9 cellular contexts compared by ENCODE assay signal in genomic region chr4:62644372-62644771, GRCh38.
DNase-seq lines count a peak whose midpoint lies in the region; ATAC-seq and TF ChIP-seq lines count a peak whose summit lies in the region.
"Had no signal": no experiment of that assay in that cellular context is flagged by ENCODE, and none has a peak within 500 bp of the region (broad histone marks: within the 10 kb centered on the region; RNA-seq: fewer than 3 reads in every experiment).

No MANE protein-coding gene starts in this region.

- H3K27ac ChIP-seq in 22Rv1 (no peak overlapping the region), OCI-LY3 (ENCODE audit: low read length) (no peak overlapping the region), foreskin keratinocyte (no peak overlapping the region), sigmoid colon (no peak overlapping the region)

- TF ChIP-seq CTCF in 22Rv1 (IDR thresholded peaks at IDR 0.05) (peak; percentile 65), OCI-LY3 (IDR thresholded peaks at IDR 0.05; ENCODE audit: low read depth, low read length) (peak; percentile 69), foreskin keratinocyte (conservative IDR thresholded peaks at IDR 0.05) (peak; percentile 65), sigmoid colon (IDR thresholded peaks at IDR 0.05) (no peak)

- H3K4me3 ChIP-seq in OCI-LY3 (ENCODE audit: low read length) (no peak overlapping the region), sigmoid colon (no peak overlapping the region)

- no peak overlapping the region for H3K9ac ChIP-seq in OCI-LY3 (ENCODE audit: low read length)

- H4K20me1 ChIP-seq in OCI-LY3 (ENCODE audit: insufficient read depth, low read length): no peaks in the 10 kb centered on the region

- H3K9me3 ChIP-seq in OCI-LY3 (ENCODE audit: insufficient read depth, low read length) (no peaks in the 10 kb centered on the region), sigmoid colon (no peaks in the 10 kb centered on the region)

- no peaks in the 10 kb centered on the region for H3K36me3 ChIP-seq in OCI-LY3 (replicated peaks; ENCODE audit: low read depth, low read length)
- H3K36me3 ChIP-seq in sigmoid colon: no peaks in the 10 kb centered on the region

- peak overlapping the region; percentile 51; the same call in 1 of the 2 replicates for H2AFZ ChIP-seq in OCI-LY3 (ENCODE audit: low read depth, low read length)

- H3K27me3 ChIP-seq in OCI-LY3 (ENCODE audit: low read depth, low read length) (no peaks in the 10 kb centered on the region), foreskin keratinocyte (no peaks in the 10 kb centered on the region), sigmoid colon (no peaks in the 10 kb centered on the region)

- H3K4me2 ChIP-seq in OCI-LY3 (ENCODE audit: low read length): peak overlapping the region; percentile 47

- DNase-seq in HS-5 (ENCODE audit: low read depth) (peak; percentile 14), foreskin keratinocyte (peak; percentile 11 to 44), sigmoid colon (no peak)
- DNase-seq: posterior cingulate gyrus had no signal

- H3K4me1 ChIP-seq in OCI-LY3 (ENCODE audit: low read length): peaks cover 4% of the 10 kb centered on the region
- H3K4me1 ChIP-seq in foreskin keratinocyte: no peaks in the 10 kb centered on the region
- peaks cover 0 to 6% (median 0%) of the 10 kb centered on the region in 4 donors for H3K4me1 ChIP-seq in sigmoid colon

- ATAC-seq in foreskin keratinocyte (peak; percentile 53), GM19455 (IDR thresholded peaks at IDR 0.05; ENCODE audit: unreplicated experiment) (no peak), GM18520 (IDR thresholded peaks at IDR 0.05; ENCODE audit: unreplicated experiment) (no peak), HG03439 (IDR thresholded peaks at IDR 0.05; ENCODE audit: unreplicated experiment) (no peak)

- intact Hi-C loops in sigmoid colon (cut with DNase I): no loop called here

- TF ChIP-seq POLR2A in sigmoid colon (IDR thresholded peaks at IDR 0.05): no peak

- TF ChIP-seq EP300 in sigmoid colon (IDR thresholded peaks at IDR 0.05): no peak

- WGBS in sigmoid colon, 2 donors: 8 to 42% methylated on average over 3 of the region's 3 CpGs

- no peaks in the 10 kb centered on the region for H3K79me2 ChIP-seq in OCI-LY3 (ENCODE audit: low read length)

Comparison
In these comparisons a context has a peak if more than half of its experiments do, and no peak if none do; other contexts are left out.
1. CTCF ChIP-seq: peak in 22Rv1 (single experiment), OCI-LY3 (single experiment) and foreskin keratinocyte (single experiment); none in sigmoid colon (0 of 4).